ENCODE assay signal across 8 cellular contexts in the genomic region with DNA sequence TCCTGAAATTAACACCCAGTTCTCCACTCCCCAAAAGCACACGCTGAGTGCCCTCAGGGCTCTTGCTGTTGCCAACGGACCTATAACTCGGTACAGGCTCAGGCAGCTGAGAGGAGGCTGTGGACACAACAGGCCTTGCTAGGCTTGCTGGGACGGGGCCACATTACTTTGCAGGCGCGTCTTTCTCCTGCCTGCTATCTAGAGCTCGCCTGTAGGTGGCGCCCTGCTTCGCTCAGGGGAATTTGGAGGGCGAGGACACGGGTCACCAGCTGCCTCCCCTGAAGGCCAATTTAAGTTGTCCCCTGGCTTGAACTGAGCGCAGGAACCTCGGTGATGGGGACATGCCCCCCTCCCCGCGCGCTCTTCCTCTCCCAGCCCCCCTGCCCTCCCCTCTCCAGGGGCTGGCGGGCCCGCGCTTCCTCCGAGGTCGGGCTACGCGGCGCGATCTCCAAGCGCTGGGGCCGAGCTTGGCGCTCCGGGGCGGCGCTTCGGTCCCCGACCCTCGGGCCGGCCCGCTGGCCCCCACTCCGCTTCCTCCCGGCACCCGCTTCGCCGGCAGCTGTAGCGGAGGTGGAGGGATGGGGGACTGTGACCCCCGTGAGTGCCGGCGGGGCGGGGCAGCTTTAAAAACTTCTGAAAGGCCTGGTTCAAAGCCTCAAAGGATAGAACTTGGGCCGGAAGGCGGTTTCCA. TPM values are rescaled to one million over a fixed set of nuclear protein-coding genes. Genes with fewer than 3 reads are reported as not detected.
A peak's percentile ranks its signal among the peaks of the same experiment; 100 is the strongest.
DNase-seq lines count a peak whose midpoint lies in the region; ATAC-seq and TF ChIP-seq lines count a peak whose summit lies in the region.

No MANE protein-coding gene starts in this region.

- H3K9me3 Mint-ChIP-seq in endothelial cell (ENCODE audit: unreplicated experiment): no peaks in the 10 kb centered on the region

- ATAC-seq in GM19397 (IDR thresholded peaks at IDR 0.05; ENCODE audit: unreplicated experiment): peak; percentile 67

- H3K9me3 ChIP-seq in BE2C: no peaks in the 10 kb centered on the region
- H3K9me3 ChIP-seq in mesodermal cell (ENCODE audit: control insufficient read depth, low read length): no peaks in the 10 kb centered on the region

- H3K27me3 Mint-ChIP-seq in endothelial cell (ENCODE audit: unreplicated experiment): peaks cover 12% of the 10 kb centered on the region

- H3K27ac Mint-ChIP-seq in endothelial cell (ENCODE audit: unreplicated experiment): no peak overlapping the region

- WGBS in mesodermal cell (ENCODE audit: insufficient coverage in 2 of 2), 2 experiments: 0 to 1% methylated on average over 22 to 31 of the region's 48 CpGs

- H3K36me3 ChIP-seq in BE2C (no peaks in the 10 kb centered on the region), mesodermal cell (ENCODE audit: control insufficient read depth, insufficient read depth, low read length) (no peaks in the 10 kb centered on the region)

- H3K4me3 ChIP-seq in BE2C (ENCODE audit: low read depth, low read length) (peak overlapping the region; percentile 66), mesodermal cell (ENCODE audit: extremely low read depth, insufficient read depth, low read length, poor library complexity, severe bottlenecking) (peak overlapping the region; percentile 60)

- DNase-seq in BE2C (peak; percentile 78), HS-27A (ENCODE audit: low read depth) (peak; percentile 59), NOMO-1 treated with DMSO at 0.1 percent for 48 hours (lab: John Stamatoyannopoulos, UW; ENCODE audit: unreplicated experiment) (peak; percentile 76), endothelial cell (ENCODE audit: low spot score) (peak; percentile 98)
- DNase-seq in activated CD8-positive, alpha-beta memory T cell treated with anti-CD3 and anti-CD28 coated beads, Interleukin-2, amount 50 U/mL, for 24 hours (ENCODE audit: extremely low read depth): peak; percentile 69
- peak; percentile 88 for DNase-seq in stimulated activated CD8-positive, alpha-beta memory T cell treated with anti-CD3 and anti-CD28 coated beads, Interleukin-15, amount 100 ng/mL, for 1 hour (ENCODE audit: low read depth)

- H3K36me3 Mint-ChIP-seq in endothelial cell (ENCODE audit: low read depth, unreplicated experiment): no peaks in the 10 kb centered on the region

- H3K27me3 ChIP-seq in BE2C: no peaks in the 10 kb centered on the region

- H3K4me3 Mint-ChIP-seq in endothelial cell (ENCODE audit: unreplicated experiment): peak overlapping the region; percentile 81

- TF ChIP-seq CTCF in BE2C (IDR thresholded peaks at IDR 0.05; ENCODE audit: low read depth, low read length) (peak; percentile 75), endothelial cell (IDR thresholded peaks at IDR 0.05; ENCODE audit: unreplicated experiment) (peak; percentile 97)

- H3K4me1 ChIP-seq in BE2C: no peaks in the 10 kb centered on the region
- peaks cover 6% of the 10 kb centered on the region for H3K4me1 ChIP-seq in mesodermal cell (ENCODE audit: control insufficient read depth, insufficient read depth, low read length, poor library complexity, severe bottlenecking)

- no peak overlapping the region for H3K27ac ChIP-seq in mesodermal cell (ENCODE audit: low read depth, low read length, severe bottlenecking)

- peaks cover 33% of the 10 kb centered on the region for H3K4me1 Mint-ChIP-seq in endothelial cell (ENCODE audit: unreplicated experiment)

RNA-seq across cellular contexts. Expression of a gene that starts 32.4 kb away (rescaled TPM):
- polyA plus RNA-seq in BE2C (2012; ENCODE audit: insufficient read depth, insufficient read length, low read depth): 6.0 TPM
- 16.2 TPM for total RNA-seq in endothelial cell (ENCODE audit: unreplicated experiment)
- 1.2 TPM for polyA plus RNA-seq in mesodermal cell (2013, experiment 1 of 2)
- polyA plus RNA-seq in mesodermal cell (2013, experiment 2 of 2): 0.86 TPM
